Comparison of ENCODE assay signal across 27 cellular contexts in the genomic region with DNA sequence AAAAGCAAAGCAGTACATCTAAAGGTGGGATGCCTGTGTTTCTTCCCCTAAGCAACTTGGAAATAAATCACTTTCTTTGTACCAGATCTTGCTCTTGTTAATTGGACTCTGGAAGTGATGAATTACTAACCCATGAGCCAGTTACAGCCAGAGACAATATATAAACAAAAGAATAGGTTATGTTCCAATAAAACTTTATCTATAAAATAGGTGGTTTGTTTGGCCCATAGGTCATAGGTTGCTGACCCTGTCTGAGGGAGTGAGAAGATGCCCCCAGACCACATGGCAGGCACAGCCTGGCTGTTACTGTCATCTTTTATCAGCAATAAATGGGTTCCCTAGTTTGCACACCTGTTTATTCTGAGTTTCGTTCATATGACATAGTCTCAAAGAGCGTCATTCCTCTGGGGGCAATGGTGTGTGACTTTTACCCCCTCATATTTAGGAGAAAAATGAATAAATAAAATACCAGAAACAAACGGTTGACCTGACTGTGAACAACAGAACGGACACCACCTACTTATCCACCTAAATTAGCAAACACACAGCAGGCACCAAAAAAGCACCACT. TPM values are rescaled to one million over a fixed set of nuclear protein-coding genes. Genes with fewer than 3 reads are reported as not detected.
DNase-seq lines count a peak whose midpoint lies in the region; ATAC-seq and TF ChIP-seq lines count a peak whose summit lies in the region.
"Had no signal": no experiment of that assay in that cellular context is flagged by ENCODE, and none has a peak within 500 bp of the region (broad histone marks: within the 10 kb centered on the region; RNA-seq: fewer than 3 reads in every experiment).

No MANE protein-coding gene starts in this region.

- ATAC-seq in heart right ventricle (no peak), T-cell (replicated peaks in 1 of 4) (no peak), memory B cell (ENCODE audit: low read depth) (peak; percentile 60), GM21786 (IDR thresholded peaks at IDR 0.05; ENCODE audit: unreplicated experiment) (no peak)
- ATAC-seq: A549, pancreas had no signal

- H3K4me1 ChIP-seq in cardiac muscle cell (ENCODE audit: low read depth) = peaks cover 62% of the 10 kb centered on the region
- H3K4me1 ChIP-seq in heart right ventricle = peaks cover 3 to 43% (median 14%) of the 10 kb centered on the region in 9 donors
- H3K4me1 ChIP-seq in transverse colon = peaks cover 6 to 22% (median 17%) of the 10 kb centered on the region in 4 donors
- H3K4me1 ChIP-seq: pancreas had no signal

- H3K4me3 ChIP-seq in cardiac muscle cell (no peak overlapping the region), heart right ventricle (no peak overlapping the region), transverse colon (no peak overlapping the region)
- H3K4me3 ChIP-seq: A549, left ventricle myocardium inferior, pancreas, Peyer's patch, stomach had no signal

- H3K9me3 ChIP-seq in cardiac muscle cell (ENCODE audit: low read depth) (no peaks in the 10 kb centered on the region), heart right ventricle (no peaks in the 10 kb centered on the region), transverse colon (no peaks in the 10 kb centered on the region)
- H3K9me3 ChIP-seq: A549, left ventricle myocardium inferior, pancreas, Peyer's patch, stomach had no signal

- H3K36me3 Mint-ChIP-seq in T-cell = no peaks in the 10 kb centered on the region
- H3K36me3 Mint-ChIP-seq in memory B cell = no peaks in the 10 kb centered on the region

- no peak for DNase-seq in cardiac muscle cell (ENCODE audit: low read depth in 1 of 2, low spot score in 1 of 2)
- no peak for DNase-seq in heart right ventricle
- no peak for DNase-seq in T-cell
- no peak for DNase-seq in memory B cell (ENCODE audit: low spot score in 2 of 2)
- DNase-seq in transverse colon = no peak
- no peak for DNase-seq in HCEC 1CT
- DNase-seq in activated CD4-positive, CD25-positive, alpha-beta regulatory T cell (lab: John Stamatoyannopoulos, UW) = no peak
- DNase-seq: activated CD4-positive, alpha-beta T cell treated with anti-CD3 and anti-CD28 coated beads for 1 hour; activated CD8-positive, alpha-beta T cell treated with anti-CD3 and anti-CD28 coated beads, Interleukin-2, amount 10 ng/mL, durations not matched to agents 7 days and 5 days; activated effector memory CD4-positive, alpha-beta T cell treated with Interleukin-2 at 50 U/mL for 16 hours; DMS79; effector CD4-positive, alpha-beta T cell; HFFc6; left ventricle myocardium inferior; NCI-H1105; NCI-H1930; NCI-H2227 treated with DMSO at 0.1 percent for 48 hours; NCI-H526 treated with DMSO at 0.1 percent for 48 hours; pancreas; Peyer's patch; retina; stomach; trophoblast cell had no signal

- CTCF ChIA-PET in T-cell (lab: Charles Lee) = no interaction called here

- POLR2A ChIA-PET in T-cell (lab: Charles Lee) = no interaction called here

- intact Hi-C loops in heart right ventricle (cut with DNase I) (no loop called here), transverse colon (cut with DNase I; ENCODE audit: low total_unique reads) (no loop called here)

- no peaks in the 10 kb centered on the region for H3K27me3 Mint-ChIP-seq in T-cell
- H3K27me3 Mint-ChIP-seq in memory B cell = no peaks in the 10 kb centered on the region

- 91 to 93% methylated on average over 4 of the region's 4 CpGs for WGBS in heart right ventricle, 2 donors
- WGBS in transverse colon (ENCODE audit: low coverage in 1 of 2), 2 donors = 72 to 79% methylated on average over 4 of the region's 4 CpGs

- H3K27ac Mint-ChIP-seq in T-cell (peak overlapping the region; percentile 77 to 90), memory B cell (peak overlapping the region; percentile 13)
- H3K27ac Mint-ChIP-seq: activated CD8-positive, alpha-beta T cell treated with anti-CD3 and anti-CD28 coated beads, Interleukin-2, amount 10 ng/mL, durations not matched to agents 7 days and 5 days; HFFc6 had no signal

- H3K9me3 Mint-ChIP-seq in T-cell (no peaks in the 10 kb centered on the region), memory B cell (no peaks in the 10 kb centered on the region)
- H3K9me3 Mint-ChIP-seq: HFFc6, neural crest cell had no signal

- TF ChIP-seq CTCF in cardiac muscle cell (IDR thresholded peaks at IDR 0.05; ENCODE audit: low read depth, low read length) = no peak
- TF ChIP-seq CTCF in heart right ventricle (IDR thresholded peaks at IDR 0.05) = no peak
- TF ChIP-seq CTCF in transverse colon (IDR thresholded peaks at IDR 0.05) = no peak

- no peak for TF ChIP-seq POLR2A in transverse colon (IDR thresholded peaks at IDR 0.05)

- no peaks in the 10 kb centered on the region for H3K36me3 ChIP-seq in cardiac muscle cell
- peaks cover 0 to 37% (median 8%) of the 10 kb centered on the region in 9 donors for H3K36me3 ChIP-seq in heart right ventricle
- no peaks in the 10 kb centered on the region for H3K36me3 ChIP-seq in transverse colon
- H3K36me3 ChIP-seq: pancreas had no signal

- peak overlapping the region in 1 of 3 donors; percentile 18 for H3K4me3 Mint-ChIP-seq in T-cell
- H3K4me3 Mint-ChIP-seq in memory B cell = no peak overlapping the region
- H3K4me3 Mint-ChIP-seq: activated CD8-positive, alpha-beta T cell treated with anti-CD3 and anti-CD28 coated beads, Interleukin-2, amount 10 ng/mL, durations not matched to agents 7 days and 5 days; HFFc6 had no signal

- no peak for TF ChIP-seq EP300 in transverse colon (IDR thresholded peaks at IDR 0.05; ENCODE audit: low read depth)

- peaks cover 13 to 20% (median 17%) of the 10 kb centered on the region in 3 donors for H3K4me1 Mint-ChIP-seq in T-cell
- peaks cover 13% of the 10 kb centered on the region for H3K4me1 Mint-ChIP-seq in memory B cell
- H3K4me1 Mint-ChIP-seq: neural crest cell had no signal

- in situ Hi-C loops in transverse colon (cut with MboI; ENCODE audit: low pct_ligation_motif_present in 1 of 4, low pct_unique_long_range_greater_than_20kb in 1 of 4, low sequenced_read_pairs in 3 of 4) = no loop called here

- H3K27me3 ChIP-seq in cardiac muscle cell (no peaks in the 10 kb centered on the region), heart right ventricle (no peaks in the 10 kb centered on the region), transverse colon (no peaks in the 10 kb centered on the region)
- H3K27me3 ChIP-seq: pancreas, Peyer's patch, stomach had no signal

- H3K27ac ChIP-seq in cardiac muscle cell = peak overlapping the region; percentile 94
- no peak overlapping the region for H3K27ac ChIP-seq in heart right ventricle
- peak overlapping the region; percentile 21 to 66 (median 53) for H3K27ac ChIP-seq in transverse colon
- H3K27ac ChIP-seq: A549, epithelial cell of prostate, left ventricle myocardium inferior, pancreas had no signal

RNA-seq across cellular contexts. Expression of gene LGMN, which starts 10.7 kb away (rescaled TPM):
- total RNA-seq in cardiac muscle cell = 243 and 244 TPM in 2 replicates
- polyA plus RNA-seq in cardiac muscle cell = 205 and 275 TPM in 2 replicates
- 100 to 1,000 TPM in 5 of 10 donors, 10 to 100 TPM in 5; 82.2 to 211 (median 103) TPM for total RNA-seq in heart right ventricle
- 100 to 1,000 TPM in 1 of 2 donors, 10 to 100 TPM in 1; 92.4 to 125 TPM for polyA plus RNA-seq in heart right ventricle
- total RNA-seq in T-cell = 10 to 100 TPM in 2 of 5 donors, 1 to 10 TPM in 3; 6.1 to 11.1 (median 8.8) TPM
- 100 to 1,000 TPM in 1 of 4 donors, 10 to 100 TPM in 3; 26.5 to 103 (median 57.2) TPM for total RNA-seq in transverse colon

RNA-seq across cellular contexts. Expression of gene GOLGA5, which starts 56.4 kb away (rescaled TPM):
- total RNA-seq in cardiac muscle cell (21.8 and 22.4 TPM in 2 replicates), heart right ventricle (10 to 100 TPM; 18.5 to 25.5 (median 21.9) TPM), T-cell (10 to 100 TPM; 14.1 to 24.3 (median 21.5) TPM), transverse colon (10 to 100 TPM; 15.9 to 38.1 (median 30.3) TPM)
- polyA plus RNA-seq in cardiac muscle cell (32.4 and 32.5 TPM in 2 replicates), heart right ventricle (10 to 100 TPM; 18.6 to 27.7 TPM)

Comparison
In these comparisons a context has a peak if more than half of its experiments do, and no peak if none do; other contexts are left out.
1. H3K27ac ChIP-seq: peak in cardiac muscle cell (single experiment) and transverse colon (4 of 4); none in heart right ventricle (0 of 10).